11 cellular contexts compared by ENCODE assay signal in the genomic region with DNA sequence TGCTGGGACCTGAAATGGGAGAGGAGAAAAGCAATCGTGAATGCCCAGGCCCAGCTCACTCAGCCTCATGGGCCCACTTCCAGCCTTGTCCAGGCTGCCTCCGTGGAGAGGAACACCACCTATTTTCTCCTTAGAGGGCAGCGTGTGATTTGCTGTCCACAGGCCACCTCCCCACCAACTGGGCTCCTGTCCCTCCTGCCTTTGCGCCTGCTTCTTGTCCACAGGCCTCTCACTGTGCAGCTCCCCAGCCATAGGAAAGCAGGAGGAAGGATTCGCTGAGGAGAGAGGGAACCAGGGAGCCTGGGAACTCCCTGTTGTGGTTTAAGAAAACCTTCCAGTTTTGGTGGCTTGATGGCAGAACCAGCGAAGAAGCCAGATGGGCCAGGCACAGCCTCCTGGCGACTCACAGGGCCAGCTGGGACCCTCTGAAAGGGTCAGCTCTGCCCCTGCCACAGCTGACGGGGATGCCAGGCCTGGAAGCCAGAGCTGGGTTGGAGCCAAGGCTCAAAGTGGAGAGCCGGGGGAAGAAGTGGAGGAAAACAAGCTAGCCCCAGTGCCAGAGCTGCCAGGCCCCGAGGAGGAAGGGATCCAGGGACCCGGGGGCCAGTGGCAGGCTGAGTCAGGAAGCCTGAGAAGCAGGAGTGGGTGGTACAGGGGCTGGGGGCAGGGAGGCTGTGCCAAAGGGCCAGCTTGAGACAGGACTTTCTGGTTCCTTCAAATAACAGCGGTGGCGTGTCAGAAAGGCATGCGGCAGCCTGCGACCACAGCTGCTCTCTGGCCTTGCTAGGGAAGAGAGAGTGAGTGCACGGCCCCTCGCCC. TPM values are rescaled to one million over a fixed set of nuclear protein-coding genes. Genes with fewer than 3 reads are reported as not detected.
DNase-seq lines count a peak whose midpoint lies in the region; ATAC-seq and TF ChIP-seq lines count a peak whose summit lies in the region.
"Had no signal": no experiment of that assay in that cellular context is flagged by ENCODE, and none has a peak within 500 bp of the region (broad histone marks: within the 10 kb centered on the region; RNA-seq: fewer than 3 reads in every experiment).

No MANE protein-coding gene starts in this region.

- H3K36me3 ChIP-seq in urinary bladder (ENCODE audit: insufficient read depth): peaks cover 7% of the 10 kb centered on the region

- no peak for DNase-seq in activated T-cell treated with anti-CD3 and anti-CD28 coated beads, Interleukin-2, amount 50 U/mL, for 24 hours
- DNase-seq in activated T-cell treated with anti-CD3 and anti-CD28 coated beads, Interleukin-2, amount 50 U/mL, for 48 hours: no peak
- no peak for DNase-seq in chondrocyte (ENCODE audit: low spot score)
- peak; percentile 64 for DNase-seq in midbrain (lab: John Stamatoyannopoulos, UW)
- DNase-seq in activated naive CD4-positive, alpha-beta T cell treated with anti-CD3 and anti-CD28 coated beads, Interleukin-2, amount 50 U/mL, for 16 hours: no peak
- no peak for DNase-seq in CD14-positive monocyte (ENCODE audit: low spot score)
- DNase-seq: activated CD8-positive, alpha-beta memory T cell treated with anti-CD3 and anti-CD28 coated beads for 24 hours; DND-41 had no signal

- intact Hi-C loops in CD14-positive monocyte (cut with micrococcal nuclease): no loop called here

- TF ChIP-seq CTCF in chondrocyte (IDR thresholded peaks at IDR 0.05): no peak
- no peak for TF ChIP-seq CTCF in CD14-positive monocyte (IDR thresholded peaks at IDR 0.05)

- H3K27me3 Mint-ChIP-seq in activated T-cell treated with anti-CD3 and anti-CD28 coated beads, Interleukin-2, amount 50 U/mL, for 24 hours: no peaks in the 10 kb centered on the region
- H3K27me3 Mint-ChIP-seq in chondrocyte (ENCODE audit: low read depth): no peaks in the 10 kb centered on the region
- H3K27me3 Mint-ChIP-seq in CD14-positive monocyte (ENCODE audit: low read depth in 3 of 3): peaks cover 0 to 2% (median 1%) of the 10 kb centered on the region in 3 donors

- no peak overlapping the region for H3K4me3 ChIP-seq in urinary bladder (ENCODE audit: low read depth, low read length)

- peak overlapping the region; percentile 99 for H3K27ac Mint-ChIP-seq in activated T-cell treated with anti-CD3 and anti-CD28 coated beads, Interleukin-2, amount 50 U/mL, for 24 hours
- H3K27ac Mint-ChIP-seq in chondrocyte (ENCODE audit: unreplicated experiment) (peak overlapping the region; percentile 94), CD14-positive monocyte (peak overlapping the region in 3 of 7 donors; percentile 25 to 43 (median 43))

- 57% methylated on average over 17 of the region's 17 CpGs for WGBS in urinary bladder

- peaks cover 9% of the 10 kb centered on the region for H3K4me1 ChIP-seq in urinary bladder (ENCODE audit: insufficient read depth)

- H3K27ac ChIP-seq in urinary bladder (ENCODE audit: low read depth): peak overlapping the region; percentile 88
- H3K27ac ChIP-seq: parathyroid adenoma had no signal

- ATAC-seq in GM19395 (IDR thresholded peaks at IDR 0.05; ENCODE audit: unreplicated experiment): no peak

- peaks cover 50% of the 10 kb centered on the region for H3K4me1 Mint-ChIP-seq in activated T-cell treated with anti-CD3 and anti-CD28 coated beads, Interleukin-2, amount 50 U/mL, for 24 hours (ENCODE audit: low read depth)
- H3K4me1 Mint-ChIP-seq in chondrocyte (ENCODE audit: low read depth) (peaks cover 53% of the 10 kb centered on the region), CD14-positive monocyte (peaks cover 32% of the 10 kb centered on the region)

- no peaks in the 10 kb centered on the region for H3K9me3 Mint-ChIP-seq in activated T-cell treated with anti-CD3 and anti-CD28 coated beads, Interleukin-2, amount 50 U/mL, for 24 hours
- H3K9me3 Mint-ChIP-seq in chondrocyte (ENCODE audit: low read depth) (no peaks in the 10 kb centered on the region), CD14-positive monocyte (peaks cover 0 to 2% (median 0%) of the 10 kb centered on the region in 7 donors)

- peaks cover 70% of the 10 kb centered on the region for H3K36me3 Mint-ChIP-seq in activated T-cell treated with anti-CD3 and anti-CD28 coated beads, Interleukin-2, amount 50 U/mL, for 24 hours (ENCODE audit: low read depth)
- H3K36me3 Mint-ChIP-seq in chondrocyte (ENCODE audit: low read depth) (peaks cover 20% of the 10 kb centered on the region), CD14-positive monocyte (peaks cover 58 to 87% of the 10 kb centered on the region in 2 donors)

- H3K4me3 Mint-ChIP-seq in activated T-cell treated with anti-CD3 and anti-CD28 coated beads, Interleukin-2, amount 50 U/mL, for 24 hours: no peak overlapping the region
- H3K4me3 Mint-ChIP-seq in chondrocyte (ENCODE audit: unreplicated experiment) (peak overlapping the region; percentile 22), CD14-positive monocyte (no peak overlapping the region)

RNA-seq across cellular contexts. Expression of a gene that starts 9.9 kb away (rescaled TPM):
- total RNA-seq in chondrocyte (69.6 to 100 TPM (median 96.1 TPM) in 3 replicates), urinary bladder (127 TPM)
- polyA plus RNA-seq in urinary bladder (180 TPM), CD14-positive monocyte (100 to 1,000 TPM; 129 to 139 TPM)

RNA-seq across cellular contexts. Expression of a gene that starts 12.1 kb away (rescaled TPM):
- 28.9 to 49.9 TPM (median 31.3 TPM) in 3 replicates for total RNA-seq in chondrocyte
- total RNA-seq in urinary bladder: 24.6 TPM
- polyA plus RNA-seq in urinary bladder: 92.7 TPM
- 10 to 100 TPM; 79.8 to 92.0 TPM for polyA plus RNA-seq in CD14-positive monocyte

RNA-seq across cellular contexts. Expression of a gene that starts 12.4 kb away (rescaled TPM):
- total RNA-seq in chondrocyte (39.6 to 42.6 TPM (median 42.4 TPM) in 3 replicates), urinary bladder (75.9 TPM)
- polyA plus RNA-seq in urinary bladder (139 TPM), CD14-positive monocyte (10 to 100 TPM; 90.8 to 98.7 TPM)

RNA-seq across cellular contexts. Expression of a gene that starts 21.6 kb away (rescaled TPM):
- total RNA-seq in chondrocyte: 0.10 to 0.26 TPM (median 0.22 TPM) in 3 replicates
- total RNA-seq in urinary bladder: 1.6 TPM
- polyA plus RNA-seq in urinary bladder: 19.3 TPM
- 100 to 1,000 TPM; 143 to 181 TPM for polyA plus RNA-seq in CD14-positive monocyte
